Comparison of ENCODE assay signal across 36 cellular contexts in the genomic region with DNA sequence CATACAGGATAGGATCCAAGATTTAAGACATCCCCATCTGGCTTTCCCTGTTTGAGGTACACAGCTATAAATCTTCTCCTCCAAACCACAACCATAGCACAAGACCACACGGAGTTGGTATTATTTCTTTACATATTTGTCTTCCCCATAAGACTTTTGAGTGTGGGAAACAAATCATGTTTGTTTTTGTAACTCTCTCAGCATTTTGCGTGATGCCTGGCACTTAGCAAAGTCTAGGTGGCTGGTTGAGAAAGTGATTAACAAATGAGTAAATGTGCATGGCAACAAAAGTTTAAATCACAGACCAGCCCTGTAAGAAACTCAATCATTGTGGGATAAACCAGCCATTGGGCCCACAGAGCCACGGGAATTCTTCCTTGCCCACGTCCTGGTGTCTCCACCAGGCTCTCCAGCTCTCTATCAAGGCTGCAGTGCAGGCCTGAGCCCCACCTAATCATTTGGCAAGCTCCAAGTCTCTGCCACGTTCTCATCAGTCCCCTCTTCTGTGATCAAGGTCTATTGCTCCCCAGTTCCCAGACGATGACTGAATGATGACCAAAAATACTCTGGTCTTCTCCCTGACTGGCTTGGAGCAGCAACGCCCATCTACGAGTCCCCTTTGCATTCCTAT.
"Had no signal": no experiment of that assay in that cellular context is flagged by ENCODE, and none has a peak within 500 bp of the region (broad histone marks: within the 10 kb centered on the region; RNA-seq: fewer than 3 reads in every experiment).

No MANE protein-coding gene starts in this region.

- H3K27ac ChIP-seq: brain microvascular endothelial cell, KMS-11, PC-9, RWPE1, VCaP had no signal

- H3K4me3 ChIP-seq: PC-9 had no signal

- H3K4me1 Mint-ChIP-seq: activated B cell treated with CpG ODN at 0.5 μM for 24 hours; activated CD4-positive, alpha-beta memory T cell treated with anti-CD3 and anti-CD28 coated beads, Interleukin-2, amount 10 ng/mL, durations not matched to agents 7 days and 5 days; activated CD8-positive, alpha-beta memory T cell treated with anti-CD3 and anti-CD28 coated beads, Interleukin-2, amount 10 ng/mL, durations not matched to agents 7 days and 5 days; activated naive CD4-positive, alpha-beta T cell treated with anti-CD3 and anti-CD28 coated beads, Interleukin-2, amount 10 ng/mL, durations not matched to agents 7 days and 5 days had no signal

- H3K27ac Mint-ChIP-seq: activated B cell treated with CpG ODN at 0.5 μM for 24 hours; activated CD4-positive, alpha-beta memory T cell treated with anti-CD3 and anti-CD28 coated beads, Interleukin-2, amount 10 ng/mL, durations not matched to agents 7 days and 5 days; activated CD8-positive, alpha-beta memory T cell treated with anti-CD3 and anti-CD28 coated beads, Interleukin-2, amount 10 ng/mL, durations not matched to agents 7 days and 5 days; activated naive CD4-positive, alpha-beta T cell treated with anti-CD3 and anti-CD28 coated beads, Interleukin-2, amount 10 ng/mL, durations not matched to agents 7 days and 5 days; activated naive CD8-positive, alpha-beta T cell; activated naive CD8-positive, alpha-beta T cell treated with anti-CD3 and anti-CD28 coated beads, Interleukin-2, amount 50 U/mL, for 24 hours had no signal

- ATAC-seq: activated CD8-positive, alpha-beta memory T cell treated with anti-CD3 and anti-CD28 coated beads, Interleukin-2, amount 10 ng/mL, durations not matched to agents 7 days and 5 days; activated naive CD8-positive, alpha-beta T cell treated with anti-CD3 and anti-CD28 coated beads, Interleukin-2, amount 50 U/mL, for 24 hours; Right ventricle myocardium inferior had no signal

- H3K27me3 Mint-ChIP-seq: activated B cell treated with CpG ODN at 0.5 μM for 24 hours; activated CD8-positive, alpha-beta memory T cell treated with anti-CD3 and anti-CD28 coated beads, Interleukin-2, amount 10 ng/mL, durations not matched to agents 7 days and 5 days had no signal

- H3K36me3 Mint-ChIP-seq: activated CD8-positive, alpha-beta memory T cell treated with anti-CD3 and anti-CD28 coated beads, Interleukin-2, amount 10 ng/mL, durations not matched to agents 7 days and 5 days; activated naive CD4-positive, alpha-beta T cell treated with anti-CD3 and anti-CD28 coated beads, Interleukin-2, amount 10 ng/mL, durations not matched to agents 7 days and 5 days; activated naive CD8-positive, alpha-beta T cell had no signal

- DNase-seq: activated B cell treated with CpG ODN at 0.5 μM for 24 hours; activated CD4-positive, alpha-beta memory T cell treated with anti-CD3 and anti-CD28 coated beads, Interleukin-2, amount 10 ng/mL, durations not matched to agents 7 days and 5 days; activated CD4-positive, alpha-beta T cell treated with anti-CD3 and anti-CD28 coated beads for 48 hours; activated CD4-positive, CD25-positive, alpha-beta regulatory T cell treated with anti-CD3 and anti-CD28 coated beads, Interleukin-2, amount 50 U/mL, for 72 hours; activated CD8-positive, alpha-beta memory T cell treated with anti-CD3 and anti-CD28 coated beads for 24 hours; activated CD8-positive, alpha-beta memory T cell treated with anti-CD3 and anti-CD28 coated beads, Interleukin-2, amount 10 ng/mL, durations not matched to agents 7 days and 5 days; activated CD8-positive, alpha-beta memory T cell treated with anti-CD3 and anti-CD28 coated beads, Interleukin-2, amount 50 U/mL, for 48 hours; activated effector memory CD4-positive, alpha-beta T cell treated with Interleukin-2 at 50 U/mL for 16 hours; activated naive CD4-positive, alpha-beta T cell treated with anti-CD3 and anti-CD28 coated beads, Interleukin-2, amount 10 ng/mL, durations not matched to agents 7 days and 5 days; activated naive CD8-positive, alpha-beta T cell treated with anti-CD3 and anti-CD28 coated beads, Interleukin-2, amount 50 U/mL, for 24 hours; activated T-cell treated with anti-CD3 and anti-CD28 coated beads, Interleukin-2, amount 50 U/mL, for 48 hours; amniotic stem cell; brain microvascular endothelial cell; central memory CD4-positive, alpha-beta T cell; NCI-H1092 treated with DMSO at 0.1 percent for 48 hours; NCI-H1417; NCI-H146; NCI-H187; NCI-H2029 treated with DMSO at 0.1 percent for 48 hours; NCI-H2107; NCI-H2171; NCI-H510A; NCI-H526; NCI-H748 treated with DMSO at 0.1 percent for 48 hours; NK-92 treated with Interleukin-12 subunit alpha and Interleukin-12 subunit beta, amount 100 ng/mL, for 24 hours; PC-9; SIG-M5; SW 1271; T-helper 1 cell; T-helper 2 cell; T-helper 9 cell had no signal

- H3K4me3 Mint-ChIP-seq: activated B cell treated with CpG ODN at 0.5 μM for 24 hours; activated CD4-positive, alpha-beta memory T cell treated with anti-CD3 and anti-CD28 coated beads, Interleukin-2, amount 10 ng/mL, durations not matched to agents 7 days and 5 days; activated CD8-positive, alpha-beta memory T cell treated with anti-CD3 and anti-CD28 coated beads, Interleukin-2, amount 10 ng/mL, durations not matched to agents 7 days and 5 days; activated naive CD4-positive, alpha-beta T cell treated with anti-CD3 and anti-CD28 coated beads, Interleukin-2, amount 10 ng/mL, durations not matched to agents 7 days and 5 days; activated naive CD8-positive, alpha-beta T cell; activated naive CD8-positive, alpha-beta T cell treated with anti-CD3 and anti-CD28 coated beads, Interleukin-2, amount 50 U/mL, for 24 hours had no signal

- H3K9me3 Mint-ChIP-seq: activated B cell treated with CpG ODN at 0.5 μM for 24 hours; activated CD4-positive, alpha-beta memory T cell treated with anti-CD3 and anti-CD28 coated beads, Interleukin-2, amount 10 ng/mL, durations not matched to agents 7 days and 5 days; activated naive CD4-positive, alpha-beta T cell treated with anti-CD3 and anti-CD28 coated beads, Interleukin-2, amount 10 ng/mL, durations not matched to agents 7 days and 5 days; activated naive CD8-positive, alpha-beta T cell treated with anti-CD3 and anti-CD28 coated beads, Interleukin-2, amount 50 U/mL, for 24 hours had no signal

- H3K27me3 ChIP-seq: brain microvascular endothelial cell had no signal

- H3K36me3 ChIP-seq: brain microvascular endothelial cell had no signal
